Comparison of ENCODE assay signal across 26 cellular contexts in the genomic region with DNA sequence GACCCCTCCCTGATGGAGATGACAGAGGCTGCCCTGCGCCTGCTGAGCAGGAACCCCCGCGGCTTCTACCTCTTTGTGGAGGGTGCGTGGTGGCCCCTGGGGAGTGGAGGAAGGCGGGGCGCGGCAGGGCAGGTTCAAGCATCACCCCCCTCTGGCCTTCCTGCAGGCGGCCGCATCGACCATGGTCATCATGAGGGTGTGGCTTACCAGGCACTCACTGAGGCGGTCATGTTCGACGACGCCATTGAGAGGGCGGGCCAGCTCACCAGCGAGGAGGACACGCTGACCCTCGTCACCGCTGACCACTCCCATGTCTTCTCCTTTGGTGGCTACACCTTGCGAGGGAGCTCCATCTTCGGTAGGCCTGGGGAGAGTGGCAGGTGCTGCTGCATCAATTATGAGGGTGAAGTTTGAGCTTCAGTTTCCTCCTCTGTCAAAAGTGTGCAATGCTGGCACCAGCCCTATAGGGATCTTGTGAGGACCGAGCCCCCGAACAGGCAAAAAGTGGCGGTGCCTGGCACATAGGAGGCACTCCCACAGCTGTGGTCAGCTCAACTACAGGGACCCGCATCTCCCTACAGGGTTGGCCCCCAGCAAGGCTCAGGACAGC. TPM values are rescaled to one million over a fixed set of nuclear protein-coding genes. Genes with fewer than 3 reads are reported as not detected.
"Had no signal": no experiment of that assay in that cellular context is flagged by ENCODE, and none has a peak within 500 bp of the region (broad histone marks: within the 10 kb centered on the region; RNA-seq: fewer than 3 reads in every experiment).

No MANE protein-coding gene starts in this region.

- H3K4me3 ChIP-seq: breast epithelium, heart right ventricle, lung, pancreas, thyroid gland had no signal

- H3K27ac Mint-ChIP-seq: activated B cell treated with CpG ODN at 0.5 μM for 24 hours; activated CD4-positive, alpha-beta memory T cell treated with anti-CD3 and anti-CD28 coated beads for 36 hours; activated naive CD8-positive, alpha-beta T cell treated with anti-CD3 and anti-CD28 coated beads, Interleukin-2, amount 10 ng/mL, durations not matched to agents 7 days and 5 days; mesothelial cell of epicardium; nephron; stimulated activated naive CD8-positive, alpha-beta T cell treated with anti-CD3 and anti-CD28 coated beads, Interleukin-15, Interleukin-2, amounts not matched to agents 100 ng/mL and 50 ng/mL, for 24 hours; T-helper 17 cell had no signal

- H3K9me3 Mint-ChIP-seq: activated B cell treated with CpG ODN at 0.5 μM for 24 hours; activated CD4-positive, alpha-beta memory T cell treated with anti-CD3 and anti-CD28 coated beads for 36 hours; activated naive CD8-positive, alpha-beta T cell treated with anti-CD3 and anti-CD28 coated beads, Interleukin-2, amount 10 ng/mL, durations not matched to agents 7 days and 5 days; mesothelial cell of epicardium; nephron; stimulated activated naive CD8-positive, alpha-beta T cell treated with anti-CD3 and anti-CD28 coated beads, Interleukin-15, Interleukin-2, amounts not matched to agents 100 ng/mL and 50 ng/mL, for 24 hours had no signal

- DNase-seq: activated B cell treated with CpG ODN at 0.5 μM for 24 hours; activated CD4-positive, alpha-beta memory T cell treated with anti-CD3 and anti-CD28 coated beads for 36 hours; activated CD4-positive, alpha-beta T cell treated with anti-CD3 and anti-CD28 coated beads for 4 hours; activated naive CD4-positive, alpha-beta T cell; activated naive CD8-positive, alpha-beta T cell treated with anti-CD3 and anti-CD28 coated beads, Interleukin-2, amount 10 ng/mL, durations not matched to agents 7 days and 5 days; activated T-cell treated with anti-CD3 and anti-CD28 coated beads for 4 hours; amniotic stem cell; heart right ventricle; left colon; right cardiac atrium; stimulated activated CD4-positive, alpha-beta T cell treated with anti-CD3 and anti-CD28 coated beads, Interleukin-1b, Interleukin-23, amount 100 ng/mL, for 48 hours; substantia nigra; SW 1271; T-helper 17 cell; thyroid gland had no signal

- H3K27me3 ChIP-seq: pancreas, thyroid gland had no signal

- H3K4me1 ChIP-seq: breast epithelium, heart right ventricle, pancreas, thyroid gland had no signal

- ATAC-seq: heart right ventricle, left colon, pancreas, right cardiac atrium, T-helper 17 cell had no signal

- H3K4me3 Mint-ChIP-seq: activated B cell treated with CpG ODN at 0.5 μM for 24 hours; activated CD4-positive, alpha-beta memory T cell treated with anti-CD3 and anti-CD28 coated beads for 36 hours; activated naive CD8-positive, alpha-beta T cell treated with anti-CD3 and anti-CD28 coated beads, Interleukin-2, amount 10 ng/mL, durations not matched to agents 7 days and 5 days; mesothelial cell of epicardium; nephron; stimulated activated naive CD8-positive, alpha-beta T cell treated with anti-CD3 and anti-CD28 coated beads, Interleukin-15, Interleukin-2, amounts not matched to agents 100 ng/mL and 50 ng/mL, for 24 hours; T-helper 17 cell had no signal

- H3K36me3 ChIP-seq: breast epithelium, heart right ventricle, pancreas, thyroid gland had no signal

- H3K27ac ChIP-seq: breast epithelium, heart right ventricle, pancreas, thyroid gland had no signal

- H3K9me3 ChIP-seq: breast epithelium, heart right ventricle, pancreas, thyroid gland had no signal

- H3K4me1 Mint-ChIP-seq: activated B cell treated with CpG ODN at 0.5 μM for 24 hours; activated naive CD8-positive, alpha-beta T cell treated with anti-CD3 and anti-CD28 coated beads, Interleukin-2, amount 10 ng/mL, durations not matched to agents 7 days and 5 days; T-helper 17 cell had no signal

- H3K36me3 Mint-ChIP-seq: activated CD4-positive, alpha-beta memory T cell treated with anti-CD3 and anti-CD28 coated beads for 36 hours; activated naive CD8-positive, alpha-beta T cell treated with anti-CD3 and anti-CD28 coated beads, Interleukin-2, amount 10 ng/mL, durations not matched to agents 7 days and 5 days; mesothelial cell of epicardium had no signal

RNA-seq across cellular contexts. Expression of a gene that starts 2.2 kb away (rescaled TPM):
- total RNA-seq: activated B cell treated with CpG ODN at 0.5 μM for 24 hours; activated CD4-positive, alpha-beta memory T cell treated with anti-CD3 and anti-CD28 coated beads for 36 hours; activated naive CD8-positive, alpha-beta T cell treated with anti-CD3 and anti-CD28 coated beads, Interleukin-2, amount 10 ng/mL, durations not matched to agents 7 days and 5 days; epithelial cell of proximal tubule; fibroblast of villous mesenchyme; heart right ventricle; lung; mesothelial cell of epicardium; pancreas; pulmonary artery endothelial cell; right cardiac atrium; skeletal muscle tissue; T-helper 17 cell; thyroid gland had no signal
- polyA plus RNA-seq: heart right ventricle, keratinocyte, lung, pancreas, right cardiac atrium had no signal

RNA-seq across cellular contexts. Expression of a gene that starts 29.5 kb away (rescaled TPM):
- total RNA-seq: activated B cell treated with CpG ODN at 0.5 μM for 24 hours; activated naive CD8-positive, alpha-beta T cell treated with anti-CD3 and anti-CD28 coated beads, Interleukin-2, amount 10 ng/mL, durations not matched to agents 7 days and 5 days; epithelial cell of proximal tubule; fibroblast of villous mesenchyme; left colon; pulmonary artery endothelial cell; T-helper 17 cell had no signal
- polyA plus RNA-seq: keratinocyte had no signal

RNA-seq across cellular contexts. Expression of a gene that starts 51.5 kb away (rescaled TPM):
- total RNA-seq: activated B cell treated with CpG ODN at 0.5 μM for 24 hours; activated CD4-positive, alpha-beta memory T cell treated with anti-CD3 and anti-CD28 coated beads for 36 hours; activated naive CD8-positive, alpha-beta T cell treated with anti-CD3 and anti-CD28 coated beads, Interleukin-2, amount 10 ng/mL, durations not matched to agents 7 days and 5 days; breast epithelium; epithelial cell of proximal tubule; fibroblast of villous mesenchyme; heart right ventricle; mesothelial cell of epicardium; pancreas; pulmonary artery endothelial cell; right cardiac atrium; skeletal muscle tissue; T-helper 17 cell; thyroid gland had no signal
- polyA plus RNA-seq: heart right ventricle, keratinocyte, pancreas, right cardiac atrium had no signal
